Comparison of ENCODE assay signal across 8 cellular contexts in genomic region chr15:31974855-31975421, GRCh38. TPM values are rescaled to one million over a fixed set of nuclear protein-coding genes. Genes with fewer than 3 reads are reported as not detected.
DNase-seq lines count a peak whose midpoint lies in the region; ATAC-seq and TF ChIP-seq lines count a peak whose summit lies in the region.

No MANE protein-coding gene starts in this region.

- no peaks in the 10 kb centered on the region for H3K36me3 ChIP-seq in lower lobe of right lung
- no peaks in the 10 kb centered on the region for H3K36me3 ChIP-seq in upper lobe of right lung

- H3K27me3 ChIP-seq in lower lobe of right lung (ENCODE audit: low read depth) (peaks cover 43% of the 10 kb centered on the region), upper lobe of right lung (peaks cover 25% of the 10 kb centered on the region)

- peak in 1 of 2 donors; percentile 54 for ATAC-seq in lower lobe of right lung
- peak; percentile 38 for ATAC-seq in upper lobe of right lung
- no peak for ATAC-seq in HG02623 (IDR thresholded peaks at IDR 0.05; ENCODE audit: unreplicated experiment)
- ATAC-seq in HG02973 (IDR thresholded peaks at IDR 0.05; ENCODE audit: unreplicated experiment) = no peak

- H3K27ac ChIP-seq in lower lobe of right lung (no peak overlapping the region), upper lobe of right lung (no peak overlapping the region)

- H3K4me3 ChIP-seq in lower lobe of right lung (no peak overlapping the region), upper lobe of right lung (no peak overlapping the region)

- intact Hi-C loops in lower lobe of right lung (cut with DNase I) (no loop called here), upper lobe of right lung (cut with DNase I) (no loop called here)

- peak; percentile 41 for DNase-seq in DMS114 treated with DMSO at 0.1 percent for 48 hours (lab: John Stamatoyannopoulos, UW; ENCODE audit: unreplicated experiment)
- peak; percentile 70 for DNase-seq in HT-29 (ENCODE audit: low spot score)
- peak; percentile 19 for DNase-seq in RPMI7951 (ENCODE audit: low read depth)
- peak; percentile 20 for DNase-seq in central memory CD4-positive, alpha-beta T cell
- DNase-seq in lower lobe of right lung = no peak
- DNase-seq in upper lobe of right lung = no peak

- no peaks in the 10 kb centered on the region for H3K9me3 ChIP-seq in lower lobe of right lung
- no peaks in the 10 kb centered on the region for H3K9me3 ChIP-seq in upper lobe of right lung

- H3K4me1 ChIP-seq in lower lobe of right lung (peaks cover 9% of the 10 kb centered on the region), upper lobe of right lung (peaks cover 6% of the 10 kb centered on the region)

- TF ChIP-seq CTCF in lower lobe of right lung (IDR thresholded peaks at IDR 0.05) (peak; percentile 53), upper lobe of right lung (IDR thresholded peaks at IDR 0.05) (peak; percentile 54)

RNA-seq across cellular contexts. Expression of gene CHRNA7, which starts 55.4 kb away (rescaled TPM):
- 2.4 and 8.6 TPM in 2 replicates for total RNA-seq in HT-29 (2014; rRNA removed; shearing (Covaris generic))
- not detected in 2 replicates for total RNA-seq in RPMI7951 (2014; rRNA removed; shearing (Covaris generic))
- total RNA-seq in lower lobe of right lung (0.92 TPM), upper lobe of right lung (0.75 TPM)

Comparison
In these comparisons a context has a peak if more than half of its experiments do, and no peak if none do; other contexts are left out.
1. DNase-seq: peak in DMS114 treated with DMSO at 0.1 percent for 48 hours (single experiment), HT-29 (single experiment), RPMI7951 (single experiment) and central memory CD4-positive, alpha-beta T cell (single experiment); none in lower lobe of right lung (single experiment) and upper lobe of right lung (single experiment).